Comparison of ENCODE assay signal across 2 cellular contexts in genomic region chr9:113885183-113886002, GRCh38.
TF ChIP-seq lines count a peak whose summit lies in the region.

No MANE protein-coding gene starts in this region.

TF ChIP-seq in HCT116, 20 proteins besides CTCF, POLR2A, EP300 and RAD21 (continued from another document):
- no peak for TF ChIP-seq EZH2phosphoT487 (IDR thresholded peaks at IDR 0.05; ENCODE audit: borderline replicate concordance)
- no peak for TF ChIP-seq MAX (IDR thresholded peaks at IDR 0.05)
- no peak for TF ChIP-seq YY1 (IDR thresholded peaks at IDR 0.05; ENCODE audit: extremely low read depth, insufficient replicate concordance, low read depth, low read length)
- TF ChIP-seq ATF3 (IDR thresholded peaks at IDR 0.05) = no peak
- no peak for TF ChIP-seq EGR1 (IDR thresholded peaks at IDR 0.05; ENCODE audit: low read depth)

TF ChIP-seq in HepG2, 621 proteins besides CTCF, POLR2A, EP300 and RAD21 (continued from another document):
- TF ChIP-seq MAFK (conservative IDR thresholded peaks at IDR 0.05 in 1 of 2, IDR thresholded peaks at IDR 0.05 in 1 of 2; ENCODE audit: low read length in 2 of 2) = peak in 1 of 2 experiments; percentile 54; a peak in 2 of 4 replicates
- TF ChIP-seq HDAC6 (IDR thresholded peaks at IDR 0.05; ENCODE audit: low read depth, low read length) = no peak
- TF ChIP-seq RORA (CRISPR knock-in tag; IDR thresholded peaks at IDR 0.05) = no peak
- TF ChIP-seq DMAP1 (CRISPR knock-in tag; IDR thresholded peaks at IDR 0.05) = no peak
